Comparison of ENCODE assay signal across 20 cellular contexts in the genomic region with DNA sequence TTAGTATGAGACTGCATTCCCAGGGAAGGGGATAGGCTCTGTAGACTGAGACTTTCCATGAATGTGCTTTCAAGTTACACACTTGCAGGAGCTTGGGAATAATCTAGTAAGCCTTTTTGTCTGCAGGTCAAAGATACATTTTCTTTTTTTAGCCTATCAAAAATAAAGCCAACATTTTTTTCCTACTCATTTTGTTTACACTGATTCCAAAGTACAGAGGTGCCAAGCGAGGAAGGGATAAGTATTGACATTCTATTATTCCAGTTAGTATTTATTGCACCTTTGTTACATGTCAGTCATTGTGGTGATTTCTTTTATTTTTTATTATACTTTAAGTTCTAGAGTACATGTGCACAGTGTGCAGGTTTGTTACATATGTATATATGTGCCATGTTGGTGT.
DNase-seq lines count a peak whose midpoint lies in the region; ATAC-seq, FAIRE-seq and TF ChIP-seq lines count a peak whose summit lies in the region.
"Had no signal": no experiment of that assay in that cellular context is flagged by ENCODE, and none has a peak within 500 bp of the region (broad histone marks: within the 10 kb centered on the region; RNA-seq: fewer than 3 reads in every experiment).

No MANE protein-coding gene starts in this region.

- H4K20me1 ChIP-seq in HepG2 (ENCODE audit: insufficient read depth, low read length) = no peaks in the 10 kb centered on the region
- H4K20me1 ChIP-seq: BLaER1 treated with 17β-estradiol and CSF1 and Interleukin-3, amounts not matched to agents 10 nM and 100 nM had no signal

- no peak for TF ChIP-seq RAD21 in HepG2 (CRISPR knock-in tag; IDR thresholded peaks at IDR 0.05)

- H3K79me2 ChIP-seq in HepG2 (ENCODE audit: insufficient read depth, low read length) = no peaks in the 10 kb centered on the region

- no peak overlapping the region for H3K4me3 ChIP-seq in HepG2 (replicated peaks in 1 of 3; ENCODE audit: insufficient read depth in 1 of 3, low read depth in 2 of 3, low read length in 3 of 3)
- H3K4me3 ChIP-seq in right lobe of liver = no peak overlapping the region
- H3K4me3 ChIP-seq: A549; BLaER1 treated with 17β-estradiol and CSF1 and Interleukin-3, amounts not matched to agents 10 nM and 100 nM had no signal

- TF ChIP-seq POLR2A in HepG2 (IDR thresholded peaks at IDR 0.05; ENCODE audit: insufficient read depth in 1 of 2, low read depth in 2 of 2, low read length in 2 of 2) = no peak
- TF ChIP-seq POLR2A in right lobe of liver (IDR thresholded peaks at IDR 0.05) = no peak

- H3K36me3 ChIP-seq in HepG2 (replicated peaks in 1 of 2; ENCODE audit: control insufficient read depth in 1 of 2, insufficient read depth in 2 of 2, low read length in 2 of 2) = no peaks in the 10 kb centered on the region
- H3K36me3 ChIP-seq in right lobe of liver = no peaks in the 10 kb centered on the region
- H3K36me3 ChIP-seq: BLaER1 treated with 17β-estradiol and CSF1 and Interleukin-3, amounts not matched to agents 10 nM and 100 nM had no signal

- TF ChIP-seq CTCF in HepG2 (CRISPR knock-in tag; IDR thresholded peaks at IDR 0.05) (no peak), right lobe of liver (IDR thresholded peaks at IDR 0.05) (no peak)

- no peak overlapping the region for H3K9ac ChIP-seq in HepG2 (ENCODE audit: insufficient read depth, low read depth, low read length)
- H3K9ac ChIP-seq: BLaER1 treated with 17β-estradiol and CSF1 and Interleukin-3, amounts not matched to agents 10 nM and 100 nM had no signal

- peaks cover 10% of the 10 kb centered on the region; the same call in 1 of the 2 replicates for H3K4me1 ChIP-seq in HepG2 (ENCODE audit: insufficient read depth, low read length)
- H3K4me1 ChIP-seq in right lobe of liver = peaks cover 0 to 5% (median 0%) of the 10 kb centered on the region in 4 donors
- H3K4me1 ChIP-seq: A549; BLaER1 treated with 17β-estradiol and CSF1 and Interleukin-3, amounts not matched to agents 10 nM and 100 nM; Caco-2 had no signal

- H3K9me3 ChIP-seq in HepG2 (ENCODE audit: low read length) (peaks cover 8% of the 10 kb centered on the region; the same call in 1 of the 2 replicates), right lobe of liver (no peaks in the 10 kb centered on the region)
- H3K9me3 ChIP-seq: A549; BLaER1 treated with 17β-estradiol and CSF1 and Interleukin-3, amounts not matched to agents 10 nM and 100 nM; Caco-2 had no signal

- POLR2A ChIA-PET in HepG2 (lab: Yijun Ruan, JAX) = no interaction called here

- FAIRE-seq in islet of Langerhans (lab: Jason Lieb, UNC) (peak; percentile 58), HepG2 (lab: Jason Lieb, UNC) (no peak), HTR-8/SVneo (lab: Jason Lieb, UNC) (no peak)
- FAIRE-seq: A549, D721Med, G401.6, GM12891, GM19239 had no signal

- BruUV-seq in HepG2 (replicated peaks; lab: Mats Ljungman, UMichigan) = no TSS peak

- DNase-seq in HepG2 (ENCODE audit: low spot score) (peak; percentile 4), right lobe of liver (no peak), HTR-8/SVneo (ENCODE audit: insufficient read length, low spot score) (no peak), NCI-H1436 (lab: John Stamatoyannopoulos, UW) (no peak)
- DNase-seq: AML-193; Caco-2; Calu3; CD4-positive, alpha-beta T cell; CD8-positive, alpha-beta T cell; DMS79 treated with DMSO at 0.1 percent for 48 hours; GF-D8 had no signal

- no peak overlapping the region for H2AFZ ChIP-seq in HepG2 (ENCODE audit: low read length)

- ATAC-seq in HepG2 = no peak; the same call in 2 of the 3 replicates
- ATAC-seq in right lobe of liver = peak; percentile 83 to 93 (median 86)
- ATAC-seq: A549; CD8-positive, alpha-beta T cell had no signal

- in situ Hi-C loops in HepG2 (cut with HindIII; ENCODE audit: extremely low pct_ligation_motif_present, low pct_unique_long_range_greater_than_20kb) = loop anchor here (10.0 kb wide), 1 partner anchor 61 kb away; no protein-coding TSS in a partner anchor

- CTCF ChIA-PET in HepG2 (lab: Yijun Ruan, JAX; ENCODE audit: low intra/inter-chr PET ratio, low total read pairs) = no interaction called here

- WGBS in HepG2 (ENCODE audit: low lambda C conversion rate) = 14% methylated on average over 1 of the region's 1 CpG
- WGBS in right lobe of liver (ENCODE audit: insufficient coverage, low coverage, low lambda C conversion rate, missing lambda C conversion rate) = 24% methylated on average over 1 of the region's 1 CpG

- no peak overlapping the region for H3K4me2 ChIP-seq in HepG2 (ENCODE audit: low read depth, low read length)
- H3K4me2 ChIP-seq: A549; BLaER1 treated with 17β-estradiol and CSF1 and Interleukin-3, amounts not matched to agents 10 nM and 100 nM had no signal

- TF ChIP-seq EP300 in HepG2 (IDR thresholded peaks at IDR 0.05; ENCODE audit: low read depth in 2 of 2, low read length in 2 of 2) (no peak), HepG2 (CRISPR knock-in tag; IDR thresholded peaks at IDR 0.05; ENCODE audit: borderline replicate concordance) (no peak)

- H3K27ac ChIP-seq in HepG2 (ENCODE audit: extremely low read length, insufficient read depth, low read length) (no peak overlapping the region), right lobe of liver (no peak overlapping the region)
- H3K27ac ChIP-seq: 22Rv1; A549; BLaER1 treated with 17β-estradiol and CSF1 and Interleukin-3, amounts not matched to agents 10 nM and 100 nM; C4-2B had no signal

- H3K27me3 ChIP-seq in HepG2 (ENCODE audit: control insufficient read depth in 1 of 2, insufficient read depth in 2 of 2, low read length in 2 of 2) = no peaks in the 10 kb centered on the region
- H3K27me3 ChIP-seq in right lobe of liver = no peaks in the 10 kb centered on the region
- H3K27me3 ChIP-seq: BLaER1 treated with 17β-estradiol and CSF1 and Interleukin-3, amounts not matched to agents 10 nM and 100 nM had no signal

- intact Hi-C loops in HepG2 (cut with micrococcal nuclease; ENCODE audit: unreplicated experiment) (loop anchor here (10.0 kb wide), 1 partner anchor 609 kb away; no protein-coding TSS in a partner anchor), right lobe of liver (cut with DNase I) (no loop called here)

TF ChIP-seq in HepG2, 621 proteins besides CTCF, POLR2A, EP300 and RAD21 (continues in another document):
- TF ChIP-seq MTF2 (CRISPR knock-in tag; IDR thresholded peaks at IDR 0.05; ENCODE audit: borderline replicate concordance) = no peak
- no peak for TF ChIP-seq ZNF282 (IDR thresholded peaks at IDR 0.05; ENCODE audit: partially characterized antibody)
- TF ChIP-seq PAXIP1 (CRISPR knock-in tag; conservative IDR thresholded peaks at IDR 0.05) = no peak
- no peak for TF ChIP-seq IRX3 (CRISPR knock-in tag; IDR thresholded peaks at IDR 0.05; ENCODE audit: borderline replicate concordance, low read depth)
- no peak for TF ChIP-seq SOX5 (CRISPR knock-in tag; IDR thresholded peaks at IDR 0.05; ENCODE audit: borderline replicate concordance)
- no peak for TF ChIP-seq ZNF136 (CRISPR knock-in tag; IDR thresholded peaks at IDR 0.05; ENCODE audit: low read depth)
- TF ChIP-seq, protein P1, sequence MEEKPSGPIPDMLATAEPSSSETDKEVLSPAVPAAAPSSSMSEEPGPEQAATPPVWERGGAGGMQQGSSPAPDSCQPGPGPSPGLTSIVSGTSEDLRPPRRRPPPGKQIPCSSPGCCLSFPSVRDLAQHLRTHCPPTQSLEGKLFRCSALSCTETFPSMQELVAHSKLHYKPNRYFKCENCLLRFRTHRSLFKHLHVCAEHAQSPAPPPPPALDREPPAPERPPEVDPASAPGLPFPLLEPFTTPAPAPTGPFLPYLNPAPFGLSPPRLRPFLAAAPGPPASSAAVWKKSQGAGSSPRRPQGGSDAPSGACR (CRISPR knock-in tag; IDR thresholded peaks at IDR 0.05) = no peak
- TF ChIP-seq TFAP4 (IDR thresholded peaks at IDR 0.05; ENCODE audit: borderline replicate concordance, low read depth) = no peak
- TF ChIP-seq ZNF121 (CRISPR knock-in tag; IDR thresholded peaks at IDR 0.05) = no peak
- no peak for TF ChIP-seq RXRA (CRISPR knock-in tag; IDR thresholded peaks at IDR 0.05)
